ENCODE assay signal across 21 cellular contexts in the genomic region with DNA sequence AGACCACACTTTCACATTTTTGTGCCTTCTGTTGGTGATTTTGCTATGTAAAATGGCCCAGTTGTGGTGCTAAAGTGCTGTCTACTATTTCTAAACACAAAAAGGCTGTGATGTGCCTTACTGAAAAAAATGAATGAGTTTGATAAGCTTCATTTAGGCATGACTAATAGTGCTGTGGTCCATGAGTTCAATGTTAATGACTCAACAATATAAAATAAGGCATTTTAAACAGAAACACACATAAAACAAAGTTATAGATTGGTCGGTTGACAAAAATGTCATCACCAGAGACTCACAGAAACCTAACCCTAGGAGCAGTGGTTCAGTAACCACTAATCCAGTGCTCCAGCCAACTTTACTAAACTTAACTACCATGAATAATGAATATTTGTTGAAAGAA.
DNase-seq lines count a peak whose midpoint lies in the region; ATAC-seq, FAIRE-seq and TF ChIP-seq lines count a peak whose summit lies in the region.
"Had no signal": no experiment of that assay in that cellular context is flagged by ENCODE, and none has a peak within 500 bp of the region (broad histone marks: within the 10 kb centered on the region; RNA-seq: fewer than 3 reads in every experiment).

No MANE protein-coding gene starts in this region.

- no peak for TF ChIP-seq CTCF in fibroblast of the aortic adventitia (IDR thresholded peaks at IDR 0.05; ENCODE audit: insufficient read depth, low read length)

- peak; percentile 46 for FAIRE-seq in RCC 7860 (lab: Jason Lieb, UNC)
- FAIRE-seq: K562 had no signal

- DNase-seq in AG08395 (ENCODE audit: low spot score): peak; percentile 54
- peak; percentile 76 for DNase-seq in EH (ENCODE audit: low read depth)
- no peak for DNase-seq in RCC 7860 (ENCODE audit: low spot score)
- peak; percentile 92 for DNase-seq in fibroblast of the aortic adventitia (ENCODE audit: low read depth)
- no peak for DNase-seq in NCI-H1436 (lab: John Stamatoyannopoulos, UW)
- no peak for DNase-seq in NCI-H1417 treated with DMSO at 0.1 percent for 48 hours (lab: John Stamatoyannopoulos, UW)
- DNase-seq: activated CD4-positive, alpha-beta T cell treated with anti-CD3 and anti-CD28 coated beads, Interleukin-2, amount 50 U/mL, for 48 hours; brain microvascular endothelial cell; DMS 273 treated with DMSO at 0.1 percent for 48 hours; hypothalamus; NCI-H1105; NCI-H2171 treated with DMSO at 0.1 percent for 48 hours; NCI-H82; nucleus accumbens had no signal

- no peak overlapping the region for H3K4me3 ChIP-seq in fibroblast of the aortic adventitia (ENCODE audit: low read depth, low read length)
- H3K4me3 ChIP-seq: BLaER1, K562, suprapubic skin had no signal

- ATAC-seq in GM21576 (IDR thresholded peaks at IDR 0.05; ENCODE audit: unreplicated experiment): no peak
- no peak for ATAC-seq in GM21717 (IDR thresholded peaks at IDR 0.05; ENCODE audit: unreplicated experiment)
- ATAC-seq: K562, sciatic nerve, SK-N-SH treated with all-trans-retinoic acid at 6 μM for 48 hours had no signal

Comparison
In these comparisons a context has a peak if more than half of its experiments do, and no peak if none do; other contexts are left out.
1. DNase-seq: peak in AG08395 (single experiment), EH (single experiment) and fibroblast of the aortic adventitia (single experiment); none in RCC 7860 (single experiment), NCI-H1436 (single experiment) and NCI-H1417 treated with DMSO at 0.1 percent for 48 hours (single experiment).